31 cellular contexts compared by ENCODE assay signal in the genomic region with DNA sequence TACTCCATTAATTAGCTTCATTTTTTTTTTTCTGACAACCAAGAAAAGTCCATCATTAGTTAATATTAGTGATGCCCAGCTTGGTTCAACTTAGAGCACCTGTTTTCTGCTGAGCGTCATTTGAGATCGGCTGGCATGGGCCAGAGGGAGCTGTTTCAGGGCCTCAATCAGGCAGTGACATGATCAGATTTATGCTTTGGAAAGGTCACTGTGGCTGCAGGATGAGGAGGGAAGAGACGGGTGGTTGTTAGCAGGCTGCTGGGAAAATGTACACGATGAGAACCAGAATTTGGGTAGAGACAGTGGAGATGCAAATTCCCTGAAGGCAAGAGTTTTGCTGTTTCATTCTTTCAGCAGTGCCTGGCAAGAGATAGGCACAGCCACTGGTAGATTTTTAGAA. TPM values are rescaled to one million over a fixed set of nuclear protein-coding genes. Genes with fewer than 3 reads are reported as not detected.
DNase-seq lines count a peak whose midpoint lies in the region; ATAC-seq and TF ChIP-seq lines count a peak whose summit lies in the region.
"Had no signal": no experiment of that assay in that cellular context is flagged by ENCODE, and none has a peak within 500 bp of the region (broad histone marks: within the 10 kb centered on the region; RNA-seq: fewer than 3 reads in every experiment).

No MANE protein-coding gene starts in this region.

- H3K4me1 Mint-ChIP-seq in endodermal cell = peaks cover 31% of the 10 kb centered on the region
- peaks cover 10% of the 10 kb centered on the region for H3K4me1 Mint-ChIP-seq in neural crest cell

- intact Hi-C loops in cardiac septum (cut with DNase I) (no loop called here), left cardiac atrium (cut with DNase I) (loop anchor here in 1 of 2 donors (10.0 kb wide), 1 partner anchor 162 kb away; no protein-coding TSS in a partner anchor)

- no peak for TF ChIP-seq CTCF in endodermal cell (conservative IDR thresholded peaks at IDR 0.05)
- TF ChIP-seq CTCF in neural crest cell (conservative IDR thresholded peaks at IDR 0.05) = no peak

- H3K9me3 Mint-ChIP-seq in endodermal cell (no peaks in the 10 kb centered on the region), neural crest cell (no peaks in the 10 kb centered on the region)
- H3K9me3 Mint-ChIP-seq: activated naive CD8-positive, alpha-beta T cell treated with anti-CD3 and anti-CD28 coated beads, Interleukin-2, amount 50 U/mL, for 24 hours; activated T-cell treated with anti-CD3 and anti-CD28 coated beads, Interleukin-2, amount 50 U/mL, for 4 hours; CD8-positive, alpha-beta memory T cell; central memory CD8-positive, alpha-beta T cell; dendritic cell treated with granulocyte-macrophage colony-stimulating factor and Interleukin-4, amounts not matched to agents 40 ng/mL and 50 ng/mL, for 4 days; mesothelial cell of epicardium; naive thymus-derived CD4-positive, alpha-beta T cell; stimulated activated memory B cell treated with anti-CD40 and anti-IgM and Interleukin-4, amounts not matched to agents 10 μg/mL and 1 μg/mL and 100 μg/mL, for 72 hours had no signal

- no peaks in the 10 kb centered on the region for H3K36me3 ChIP-seq in endodermal cell (ENCODE audit: control insufficient read depth, insufficient read depth, low read length)
- H3K36me3 ChIP-seq: upper lobe of right lung had no signal

- ATAC-seq in left cardiac atrium = no peak
- ATAC-seq in GM18861 (IDR thresholded peaks at IDR 0.05; ENCODE audit: unreplicated experiment) = no peak
- ATAC-seq: activated naive CD8-positive, alpha-beta T cell treated with anti-CD3 and anti-CD28 coated beads, Interleukin-2, amount 50 U/mL, for 24 hours; activated T-cell treated with anti-CD3 and anti-CD28 coated beads, Interleukin-2, amount 50 U/mL, for 4 hours; esophagus mucosa; naive thymus-derived CD4-positive, alpha-beta T cell; stimulated activated memory B cell treated with anti-CD40 and anti-IgM and Interleukin-4, amounts not matched to agents 10 μg/mL and 1 μg/mL and 100 μg/mL, for 72 hours; upper lobe of right lung had no signal

- H3K4me1 ChIP-seq in endodermal cell (ENCODE audit: control insufficient read depth, insufficient read depth, low read length) = no peaks in the 10 kb centered on the region
- H3K4me1 ChIP-seq: upper lobe of right lung had no signal

- no peaks in the 10 kb centered on the region for H3K36me3 Mint-ChIP-seq in endodermal cell (ENCODE audit: low read depth)
- H3K36me3 Mint-ChIP-seq in neural crest cell (ENCODE audit: low read depth) = no peaks in the 10 kb centered on the region
- H3K36me3 Mint-ChIP-seq: mesothelial cell of epicardium had no signal

- H3K27me3 ChIP-seq in endodermal cell (ENCODE audit: control insufficient read depth, insufficient read depth, low read length, poor library complexity, severe bottlenecking) = no peaks in the 10 kb centered on the region

- no peak overlapping the region for H3K27ac Mint-ChIP-seq in endodermal cell
- H3K27ac Mint-ChIP-seq in neural crest cell (ENCODE audit: unreplicated experiment) = no peak overlapping the region
- H3K27ac Mint-ChIP-seq: activated naive CD8-positive, alpha-beta T cell treated with anti-CD3 and anti-CD28 coated beads, Interleukin-2, amount 50 U/mL, for 24 hours; dendritic cell treated with granulocyte-macrophage colony-stimulating factor and Interleukin-4, amounts not matched to agents 40 ng/mL and 50 ng/mL, for 4 days; mesothelial cell of epicardium; stimulated activated memory B cell treated with anti-CD40 and anti-IgM and Interleukin-4, amounts not matched to agents 10 μg/mL and 1 μg/mL and 100 μg/mL, for 72 hours had no signal

- no peak overlapping the region for H3K9ac ChIP-seq in endodermal cell (ENCODE audit: extremely low read depth, low read length, poor library complexity, severe bottlenecking)
- H3K9ac ChIP-seq: KMS-11 had no signal

- no peak overlapping the region for H3K4me3 Mint-ChIP-seq in endodermal cell
- peak overlapping the region; percentile 54 for H3K4me3 Mint-ChIP-seq in neural crest cell
- H3K4me3 Mint-ChIP-seq: activated naive CD8-positive, alpha-beta T cell treated with anti-CD3 and anti-CD28 coated beads, Interleukin-2, amount 50 U/mL, for 24 hours; activated T-cell treated with anti-CD3 and anti-CD28 coated beads, Interleukin-2, amount 50 U/mL, for 4 hours; central memory CD8-positive, alpha-beta T cell; dendritic cell treated with granulocyte-macrophage colony-stimulating factor and Interleukin-4, amounts not matched to agents 40 ng/mL and 50 ng/mL, for 4 days; mesothelial cell of epicardium; stimulated activated memory B cell treated with anti-CD40 and anti-IgM and Interleukin-4, amounts not matched to agents 10 μg/mL and 1 μg/mL and 100 μg/mL, for 72 hours had no signal

- no peak overlapping the region for H3K27ac ChIP-seq in endodermal cell (ENCODE audit: low read depth, low read length)
- H3K27ac ChIP-seq: HL-60, KMS-11, upper lobe of right lung, VCaP had no signal

- DNase-seq in cardiac septum (ENCODE audit: low spot score) = peak; percentile 31
- no peak for DNase-seq in left cardiac atrium
- peak; percentile 28 for DNase-seq in endodermal cell
- no peak for DNase-seq in neural crest cell (ENCODE audit: low read depth, low spot score)
- DNase-seq in SIG-M5 (lab: John Stamatoyannopoulos, UW) = no peak
- no peak for DNase-seq in T-helper 2 cell
- DNase-seq: activated CD4-positive, alpha-beta T cell treated with anti-CD3 and anti-CD28 coated beads for 48 hours; activated gamma-delta T cell treated with Interleukin-2 at 50 U/mL for 16 hours; activated naive CD8-positive, alpha-beta T cell treated with anti-CD3 and anti-CD28 coated beads, Interleukin-2, amount 50 U/mL, for 24 hours; activated T-cell treated with anti-CD3 and anti-CD28 coated beads, Interleukin-2, amount 50 U/mL, for 4 hours; CD8-positive, alpha-beta memory T cell; DMS 273 treated with DMSO at 0.1 percent for 48 hours; EL; foreskin fibroblast; HCEC 1CT; NCI-H1105 treated with DMSO at 0.1 percent for 48 hours; NCI-H2029 treated with DMSO at 0.1 percent for 48 hours; NCI-H524 treated with DMSO at 0.1 percent for 48 hours; stimulated activated CD4-positive, alpha-beta T cell treated with anti-CD3 and anti-CD28 coated beads, Interleukin-15, amount 100 ng/mL, for 24 hours; T1000 had no signal

- H3K4me3 ChIP-seq in endodermal cell (ENCODE audit: low read length) = no peak overlapping the region
- H3K4me3 ChIP-seq: upper lobe of right lung had no signal

- H3K9me3 ChIP-seq in endodermal cell (ENCODE audit: control insufficient read depth, low read length) = no peaks in the 10 kb centered on the region
- H3K9me3 ChIP-seq: upper lobe of right lung had no signal

- peaks cover 27% of the 10 kb centered on the region for H3K27me3 Mint-ChIP-seq in endodermal cell (ENCODE audit: insufficient read depth)
- H3K27me3 Mint-ChIP-seq in neural crest cell (ENCODE audit: low read depth) = no peaks in the 10 kb centered on the region
- H3K27me3 Mint-ChIP-seq: activated naive CD8-positive, alpha-beta T cell treated with anti-CD3 and anti-CD28 coated beads, Interleukin-2, amount 50 U/mL, for 24 hours had no signal

- 91% methylated on average over 4 of the region's 4 CpGs for WGBS in endodermal cell (ENCODE audit: insufficient coverage in 1 of 2, insufficient read length in 1 of 2), 2 experiments

RNA-seq across cellular contexts. Expression of a gene that starts 4.4 kb away (rescaled TPM):
- total RNA-seq in cardiac septum (33.1 TPM), left cardiac atrium (10 to 100 TPM; 22.8 to 32.0 TPM), endodermal cell (100 to 1,000 TPM in 1 of 2 donors, 10 to 100 TPM in 1; 91.6 to 114 TPM), neural crest cell (57.3 and 58.7 TPM in 2 replicates)
- polyA plus RNA-seq in endodermal cell (2013, experiment 1 of 2) = 60.9 TPM
- polyA plus RNA-seq in endodermal cell (2013, experiment 2 of 2) = 62.3 TPM

RNA-seq across cellular contexts. Expression of a gene that starts 45.9 kb away (rescaled TPM):
- total RNA-seq in cardiac septum = 31.5 TPM
- total RNA-seq in left cardiac atrium = 10 to 100 TPM; 19.7 to 20.0 TPM
- 10 to 100 TPM; 52.9 to 72.8 TPM for total RNA-seq in endodermal cell
- polyA plus RNA-seq in endodermal cell (2013, experiment 1 of 2) = 24.1 TPM
- polyA plus RNA-seq in endodermal cell (2013, experiment 2 of 2) = 22.4 TPM
- 32.0 and 34.0 TPM in 2 replicates for total RNA-seq in neural crest cell

Comparison
In these comparisons a context has a peak if more than half of its experiments do, and no peak if none do; other contexts are left out.
1. DNase-seq: peak in cardiac septum (single experiment) and endodermal cell (single experiment); none in left cardiac atrium (single experiment), neural crest cell (single experiment), SIG-M5 (single experiment) and T-helper 2 cell (0 of 5).